Comparison of ENCODE assay signal across 1 cellular context in the genomic region with DNA sequence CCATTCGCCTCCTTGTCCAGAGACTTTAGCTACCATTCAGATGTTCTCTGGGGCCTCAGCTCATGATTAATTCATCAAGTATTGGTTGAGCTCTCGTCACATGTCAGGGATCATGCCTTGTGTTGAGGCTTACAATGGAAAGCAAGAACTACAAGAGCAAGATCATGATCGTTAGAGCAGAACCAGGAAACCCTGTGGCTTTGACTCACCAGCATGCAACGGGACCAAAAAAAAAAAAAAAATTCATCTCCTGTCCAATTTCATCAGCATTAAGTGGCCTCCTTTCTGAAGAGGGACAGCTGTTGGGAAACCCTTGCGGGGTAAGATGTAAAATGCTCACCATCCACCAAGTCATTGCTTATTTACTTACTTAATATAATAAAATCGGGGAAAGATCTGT.
TF ChIP-seq lines count a peak whose summit lies in the region.

No MANE protein-coding gene starts in this region.

TF ChIP-seq in K562, 482 proteins besides CTCF, POLR2A, EP300 and RAD21:
- TF ChIP-seq ZNF384 (IDR thresholded peaks at IDR 0.05; ENCODE audit: low read depth, low read length), result peak; percentile 38; the same call in 1 of the 2 replicates
- TF ChIP-seq, protein P1, sequence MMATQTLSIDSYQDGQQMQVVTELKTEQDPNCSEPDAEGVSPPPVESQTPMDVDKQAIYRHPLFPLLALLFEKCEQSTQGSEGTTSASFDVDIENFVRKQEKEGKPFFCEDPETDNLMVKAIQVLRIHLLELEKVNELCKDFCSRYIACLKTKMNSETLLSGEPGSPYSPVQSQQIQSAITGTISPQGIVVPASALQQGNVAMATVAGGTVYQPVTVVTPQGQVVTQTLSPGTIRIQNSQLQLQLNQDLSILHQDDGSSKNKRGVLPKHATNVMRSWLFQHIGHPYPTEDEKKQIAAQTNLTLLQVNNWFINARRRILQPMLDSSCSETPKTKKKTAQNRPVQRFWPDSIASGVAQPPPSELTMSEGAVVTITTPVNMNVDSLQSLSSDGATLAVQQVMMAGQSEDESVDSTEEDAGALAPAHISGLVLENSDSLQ (IDR thresholded peaks at IDR 0.05), result no peak
- no peak for TF ChIP-seq PPARD (CRISPR knock-in tag; IDR thresholded peaks at IDR 0.05)
- TF ChIP-seq RBM17 (IDR thresholded peaks at IDR 0.05; ENCODE audit: borderline replicate concordance, low read depth, low read length), result no peak
- TF ChIP-seq, protein P2, sequence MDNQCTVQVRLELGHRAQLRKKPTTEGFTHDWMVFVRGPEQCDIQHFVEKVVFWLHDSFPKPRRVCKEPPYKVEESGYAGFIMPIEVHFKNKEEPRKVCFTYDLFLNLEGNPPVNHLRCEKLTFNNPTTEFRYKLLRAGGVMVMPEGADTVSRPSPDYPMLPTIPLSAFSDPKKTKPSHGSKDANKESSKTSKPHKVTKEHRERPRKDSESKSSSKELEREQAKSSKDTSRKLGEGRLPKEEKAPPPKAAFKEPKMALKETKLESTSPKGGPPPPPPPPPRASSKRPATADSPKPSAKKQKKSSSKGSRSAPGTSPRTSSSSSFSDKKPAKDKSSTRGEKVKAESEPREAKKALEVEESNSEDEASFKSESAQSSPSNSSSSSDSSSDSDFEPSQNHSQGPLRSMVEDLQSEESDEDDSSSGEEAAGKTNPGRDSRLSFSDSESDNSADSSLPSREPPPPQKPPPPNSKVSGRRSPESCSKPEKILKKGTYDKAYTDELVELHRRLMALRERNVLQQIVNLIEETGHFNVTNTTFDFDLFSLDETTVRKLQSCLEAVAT (IDR thresholded peaks at IDR 0.05), result no peak
- TF ChIP-seq BMI1 (IDR thresholded peaks at IDR 0.05; ENCODE audit: low read length), result no peak
- no peak for TF ChIP-seq SUPT5H (IDR thresholded peaks at IDR 0.05)
- TF ChIP-seq NFXL1 (CRISPR knock-in tag; IDR thresholded peaks at IDR 0.05), result no peak
